1 cellular context compared by ENCODE assay signal in the genomic region with DNA sequence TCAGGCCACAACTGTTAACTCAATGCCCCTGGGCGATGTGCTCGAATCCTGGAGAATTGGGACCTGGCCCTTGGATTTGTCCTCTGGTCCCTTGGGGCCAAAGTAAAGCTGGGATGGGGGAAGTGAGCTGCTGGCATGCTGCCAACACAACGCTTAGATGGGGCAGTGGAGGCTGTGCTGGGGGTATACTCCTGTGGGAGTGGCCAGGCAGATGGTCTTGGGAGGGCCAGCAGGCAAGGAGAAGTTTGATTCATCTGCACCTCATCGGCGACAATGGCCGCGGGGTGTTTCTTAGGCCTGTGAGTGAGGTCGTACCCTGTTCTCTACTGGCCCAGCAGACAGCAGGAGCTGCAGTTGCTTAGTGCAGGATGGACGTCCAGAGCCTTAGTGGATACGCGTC.
A peak's percentile ranks its signal among the peaks of the same experiment; 100 is the strongest.
TF ChIP-seq lines count a peak whose summit lies in the region.

No MANE protein-coding gene starts in this region.

TF ChIP-seq in Ishikawa, 13 proteins besides CTCF, POLR2A, EP300 and RAD21 (continued from another document):
- TF ChIP-seq REST (IDR thresholded peaks at IDR 0.05; ENCODE audit: low read depth) (no peak), FOXM1 (IDR thresholded peaks at IDR 0.05; ENCODE audit: borderline replicate concordance, low read depth) (no peak), NFIC (IDR thresholded peaks at IDR 0.05) (peak; percentile 52), TAF1 (IDR thresholded peaks at IDR 0.05; ENCODE audit: low read depth) (no peak), ZBTB7A (IDR thresholded peaks at IDR 0.05; ENCODE audit: low read depth) (no peak)
